ENCODE assay signal across 11 cellular contexts in genomic region chr3:152458725-152459515, GRCh38.
DNase-seq lines count a peak whose midpoint lies in the region; ATAC-seq and TF ChIP-seq lines count a peak whose summit lies in the region.
"Had no signal": no experiment of that assay in that cellular context is flagged by ENCODE, and none has a peak within 500 bp of the region (broad histone marks: within the 10 kb centered on the region; RNA-seq: fewer than 3 reads in every experiment).

No MANE protein-coding gene starts in this region.

- peak overlapping the region; percentile 52 for H3K27ac Mint-ChIP-seq in activated CD4-positive, alpha-beta memory T cell treated with anti-CD3 and anti-CD28 coated beads, Interleukin-2, amount 10 ng/mL, durations not matched to agents 7 days and 5 days
- H3K27ac Mint-ChIP-seq in stimulated activated naive CD8-positive, alpha-beta T cell treated with anti-CD3 and anti-CD28 coated beads, Interleukin-15, amount 100 ng/mL, for 72 hours = peak overlapping the region; percentile 22 to 61

- POLR2A ChIA-PET in activated CD4-positive, alpha-beta memory T cell treated with anti-CD3 and anti-CD28 coated beads, Interleukin-2, amount 10 ng/mL, durations not matched to agents 7 days and 5 days (lab: Charles Lee) = interaction anchor here (0.6 to 0.7 kb wide), 3 partner anchors 18 to 265 kb away, joined by 3 read pairs; no protein-coding TSS in a partner anchor

- no peaks in the 10 kb centered on the region for H3K27me3 Mint-ChIP-seq in activated CD4-positive, alpha-beta memory T cell treated with anti-CD3 and anti-CD28 coated beads, Interleukin-2, amount 10 ng/mL, durations not matched to agents 7 days and 5 days
- no peaks in the 10 kb centered on the region for H3K27me3 Mint-ChIP-seq in stimulated activated naive CD8-positive, alpha-beta T cell treated with anti-CD3 and anti-CD28 coated beads, Interleukin-15, amount 100 ng/mL, for 72 hours

- DNase-seq in stimulated activated CD4-positive, alpha-beta T cell treated with anti-CD3 and anti-CD28 coated beads, Interleukin-12 subunit alpha, Interleukin-12 subunit beta, amount 100 ng/mL, for 4 hours = peak; percentile 28
- no peak for DNase-seq in stimulated activated CD4-positive, alpha-beta T cell treated with anti-CD3 and anti-CD28 coated beads, Interleukin-2, amount 100 ng/mL, for 48 hours
- peak; percentile 40 for DNase-seq in activated CD4-positive, alpha-beta memory T cell treated with anti-CD3 and anti-CD28 coated beads, Interleukin-2, amount 10 ng/mL, durations not matched to agents 7 days and 5 days
- DNase-seq in fibroblast of the aortic adventitia (ENCODE audit: low read depth) = peak; percentile 53
- no peak for DNase-seq in stimulated activated naive CD8-positive, alpha-beta T cell treated with anti-CD3 and anti-CD28 coated beads, Interleukin-15, amount 100 ng/mL, for 72 hours
- DNase-seq in NCI-H226 = no peak
- DNase-seq: anterior cingulate cortex, kidney had no signal

- H3K4me3 ChIP-seq in fibroblast of the aortic adventitia (ENCODE audit: low read depth, low read length) = no peak overlapping the region

- CTCF ChIA-PET in activated CD4-positive, alpha-beta memory T cell treated with anti-CD3 and anti-CD28 coated beads, Interleukin-2, amount 10 ng/mL, durations not matched to agents 7 days and 5 days (lab: Charles Lee) = no interaction called here

- H3K4me3 Mint-ChIP-seq in activated CD4-positive, alpha-beta memory T cell treated with anti-CD3 and anti-CD28 coated beads, Interleukin-2, amount 10 ng/mL, durations not matched to agents 7 days and 5 days = no peak overlapping the region
- H3K4me3 Mint-ChIP-seq in stimulated activated naive CD8-positive, alpha-beta T cell treated with anti-CD3 and anti-CD28 coated beads, Interleukin-15, amount 100 ng/mL, for 72 hours = no peak overlapping the region

- H3K4me1 Mint-ChIP-seq in activated CD4-positive, alpha-beta memory T cell treated with anti-CD3 and anti-CD28 coated beads, Interleukin-2, amount 10 ng/mL, durations not matched to agents 7 days and 5 days = peaks cover 26% of the 10 kb centered on the region
- peaks cover 31% of the 10 kb centered on the region for H3K4me1 Mint-ChIP-seq in stimulated activated naive CD8-positive, alpha-beta T cell treated with anti-CD3 and anti-CD28 coated beads, Interleukin-15, amount 100 ng/mL, for 72 hours

- no peaks in the 10 kb centered on the region for H3K9me3 Mint-ChIP-seq in activated CD4-positive, alpha-beta memory T cell treated with anti-CD3 and anti-CD28 coated beads, Interleukin-2, amount 10 ng/mL, durations not matched to agents 7 days and 5 days
- no peaks in the 10 kb centered on the region for H3K9me3 Mint-ChIP-seq in stimulated activated naive CD8-positive, alpha-beta T cell treated with anti-CD3 and anti-CD28 coated beads, Interleukin-15, amount 100 ng/mL, for 72 hours

- TF ChIP-seq CTCF in fibroblast of the aortic adventitia (IDR thresholded peaks at IDR 0.05; ENCODE audit: insufficient read depth, low read length) = no peak

- ATAC-seq in stimulated activated naive CD8-positive, alpha-beta T cell treated with anti-CD3 and anti-CD28 coated beads, Interleukin-15, amount 100 ng/mL, for 72 hours = no peak
- no peak for ATAC-seq in GM21576 (IDR thresholded peaks at IDR 0.05; ENCODE audit: unreplicated experiment)
- no peak for ATAC-seq in HG03039 (IDR thresholded peaks at IDR 0.05; ENCODE audit: unreplicated experiment)
- ATAC-seq: SK-N-SH treated with all-trans-retinoic acid at 6 μM for 48 hours had no signal

- H3K36me3 Mint-ChIP-seq in activated CD4-positive, alpha-beta memory T cell treated with anti-CD3 and anti-CD28 coated beads, Interleukin-2, amount 10 ng/mL, durations not matched to agents 7 days and 5 days (ENCODE audit: low read depth) = peaks cover 61% of the 10 kb centered on the region

Comparison
In these comparisons a context has a peak if more than half of its experiments do, and no peak if none do; other contexts are left out.
1. DNase-seq: peak in stimulated activated CD4-positive, alpha-beta T cell treated with anti-CD3 and anti-CD28 coated beads, Interleukin-12 subunit alpha, Interleukin-12 subunit beta, amount 100 ng/mL, for 4 hours (single experiment), activated CD4-positive, alpha-beta memory T cell treated with anti-CD3 and anti-CD28 coated beads, Interleukin-2, amount 10 ng/mL, durations not matched to agents 7 days and 5 days (single experiment) and fibroblast of the aortic adventitia (single experiment); none in stimulated activated CD4-positive, alpha-beta T cell treated with anti-CD3 and anti-CD28 coated beads, Interleukin-2, amount 100 ng/mL, for 48 hours (0 of 2), stimulated activated naive CD8-positive, alpha-beta T cell treated with anti-CD3 and anti-CD28 coated beads, Interleukin-15, amount 100 ng/mL, for 72 hours (0 of 2) and NCI-H226 (single experiment).